In the genomic region with DNA sequence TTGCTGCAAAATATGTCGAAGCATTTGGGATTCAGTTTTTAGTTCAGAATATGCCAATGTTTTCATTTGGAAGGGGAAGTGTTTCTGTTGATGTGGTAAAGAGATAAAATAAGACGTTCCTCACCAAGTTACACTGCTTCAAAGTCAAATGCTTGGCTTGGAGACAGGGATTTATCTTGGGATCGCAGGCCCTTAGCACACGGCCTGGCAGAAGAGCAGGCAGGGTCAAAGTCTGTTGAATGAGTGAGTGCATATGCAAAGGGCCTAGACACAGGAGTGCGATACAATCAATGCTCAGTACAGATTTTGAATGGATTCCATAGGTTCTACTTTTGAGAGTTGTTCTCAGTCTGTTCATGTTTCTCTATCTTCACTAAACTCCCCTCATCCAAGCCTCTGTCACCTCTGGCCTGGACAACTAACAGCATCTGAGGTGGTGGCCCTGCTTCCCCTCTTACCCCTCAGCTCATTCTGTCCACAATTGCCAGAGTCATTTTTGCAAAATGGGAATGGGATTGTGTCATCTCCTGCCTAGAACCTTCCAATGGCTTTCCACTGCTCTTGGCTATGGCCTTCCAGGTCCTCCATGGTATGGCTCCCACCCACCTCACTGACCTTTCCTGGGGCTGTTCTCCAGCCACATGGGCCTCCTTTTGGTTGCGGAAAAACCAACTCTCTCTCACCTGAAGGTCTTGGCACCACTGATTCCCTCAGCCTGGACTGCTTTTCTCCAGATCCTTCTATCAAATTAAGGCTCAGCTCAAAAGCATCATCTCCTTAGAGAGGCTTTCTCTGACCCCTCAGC, we compare ENCODE assay signal across 9 cellular contexts. TPM values are rescaled to one million over a fixed set of nuclear protein-coding genes. Genes with fewer than 3 reads are reported as not detected.
DNase-seq lines count a peak whose midpoint lies in the region; ATAC-seq, FAIRE-seq and TF ChIP-seq lines count a peak whose summit lies in the region.
"Had no signal": no experiment of that assay in that cellular context is flagged by ENCODE, and none has a peak within 500 bp of the region (broad histone marks: within the 10 kb centered on the region; RNA-seq: fewer than 3 reads in every experiment).

No MANE protein-coding gene starts in this region.

- no peak overlapping the region for H3K9ac ChIP-seq in keratinocyte (ENCODE audit: control insufficient read depth, extremely low read depth, insufficient read depth, low read length)

- no peak for DNase-seq in activated CD4-positive, alpha-beta T cell treated with anti-CD3 and anti-CD28 coated beads for 36 hours
- no peak for DNase-seq in activated CD4-positive, alpha-beta T cell treated with anti-CD3 and anti-CD28 coated beads for 4 hours
- DNase-seq in activated CD8-positive, alpha-beta T cell treated with anti-CD3 and anti-CD28 coated beads for 36 hours = no peak
- DNase-seq in keratinocyte (ENCODE audit: low read depth, low spot score) = no peak
- no peak for DNase-seq in stomach
- DNase-seq in HT-29 (ENCODE audit: low spot score) = no peak
- no peak for DNase-seq in SHP77 (lab: John Stamatoyannopoulos, UW)
- DNase-seq in GM19238 (ENCODE audit: insufficient read length, low spot score) = no peak
- DNase-seq: NCI-H1694 treated with DMSO at 0.1 percent for 48 hours had no signal

- peaks cover 39% of the 10 kb centered on the region for H3K4me1 ChIP-seq in keratinocyte (ENCODE audit: control insufficient read depth, extremely low read depth, insufficient read depth, low read length)
- peaks cover 78 to 92% (median 89%) of the 10 kb centered on the region in 4 donors for H3K4me1 ChIP-seq in stomach

- FAIRE-seq in keratinocyte (lab: Jason Lieb, UNC) = no peak

- H2AFZ ChIP-seq in keratinocyte (ENCODE audit: control insufficient read depth, low read length) = no peak overlapping the region

- H3K9me3 ChIP-seq in keratinocyte (ENCODE audit: control insufficient read depth, low read depth, low read length) (no peaks in the 10 kb centered on the region), stomach (no peaks in the 10 kb centered on the region)

- TF ChIP-seq POLR2A in stomach (IDR thresholded peaks at IDR 0.05) = no peak

- H4K20me1 ChIP-seq in keratinocyte (ENCODE audit: control insufficient read depth, extremely low read depth, insufficient read depth, low read length) = peaks cover 31% of the 10 kb centered on the region

- H3K79me2 ChIP-seq in keratinocyte (ENCODE audit: control insufficient read depth, insufficient read depth, low read length) = peaks cover 70% of the 10 kb centered on the region

- H3K36me3 Mint-ChIP-seq in activated CD4-positive, alpha-beta T cell treated with anti-CD3 and anti-CD28 coated beads for 36 hours (ENCODE audit: low read depth) = peaks cover 37% of the 10 kb centered on the region
- peaks cover 45% of the 10 kb centered on the region for H3K36me3 Mint-ChIP-seq in activated CD8-positive, alpha-beta T cell treated with anti-CD3 and anti-CD28 coated beads for 36 hours (ENCODE audit: low read depth)

- H3K9me3 Mint-ChIP-seq in activated CD4-positive, alpha-beta T cell treated with anti-CD3 and anti-CD28 coated beads for 36 hours (ENCODE audit: low read depth) = no peaks in the 10 kb centered on the region
- H3K9me3 Mint-ChIP-seq in activated CD8-positive, alpha-beta T cell treated with anti-CD3 and anti-CD28 coated beads for 36 hours = no peaks in the 10 kb centered on the region

- POLR2A ChIA-PET in activated CD4-positive, alpha-beta T cell treated with anti-CD3 and anti-CD28 coated beads for 36 hours (lab: Charles Lee) = interaction anchor here (0.7 kb wide), 1 partner anchor 166 kb away, joined by 3 read pairs; no protein-coding TSS in a partner anchor
- POLR2A ChIA-PET in activated CD8-positive, alpha-beta T cell treated with anti-CD3 and anti-CD28 coated beads for 36 hours (lab: Charles Lee) = interaction anchor here (1.0 kb wide), 1 partner anchor 8 kb away, joined by 4 read pairs; no protein-coding TSS in a partner anchor

- peak overlapping the region; percentile 75 for H3K27ac Mint-ChIP-seq in activated CD4-positive, alpha-beta T cell treated with anti-CD3 and anti-CD28 coated beads for 36 hours
- H3K27ac Mint-ChIP-seq in activated CD8-positive, alpha-beta T cell treated with anti-CD3 and anti-CD28 coated beads for 36 hours = peak overlapping the region; percentile 37

- no peak for TF ChIP-seq CTCF in activated CD8-positive, alpha-beta T cell treated with anti-CD3 and anti-CD28 coated beads for 36 hours (IDR thresholded peaks at IDR 0.05)
- TF ChIP-seq CTCF in keratinocyte (optimal IDR thresholded peaks at IDR 0.05 in 1 of 3, IDR thresholded peaks at IDR 0.05 in 1 of 3, conservative IDR thresholded peaks at IDR 0.05 in 1 of 3; ENCODE audit: extremely low read depth in 1 of 3, insufficient read depth in 2 of 3, low read length in 3 of 3) = no peak
- TF ChIP-seq CTCF in stomach (IDR thresholded peaks at IDR 0.05) = no peak

- TF ChIP-seq EP300 in stomach (IDR thresholded peaks at IDR 0.05) = no peak

- peak overlapping the region; percentile 92 for H3K4me2 ChIP-seq in keratinocyte (ENCODE audit: control insufficient read depth, extremely low read depth, insufficient read depth, low read depth, low read length)

- intact Hi-C loops in activated CD4-positive, alpha-beta T cell treated with anti-CD3 and anti-CD28 coated beads for 36 hours (cut with DNase I, micrococcal nuclease) = no loop called here
- intact Hi-C loops in activated CD8-positive, alpha-beta T cell treated with anti-CD3 and anti-CD28 coated beads for 36 hours (cut with micrococcal nuclease) = no loop called here
- intact Hi-C loops in stomach (cut with DNase I; ENCODE audit: low total_unique reads) = no loop called here

- H3K27me3 ChIP-seq in keratinocyte (ENCODE audit: control insufficient read depth, extremely low read depth, insufficient read depth, low read length) = no peaks in the 10 kb centered on the region
- H3K27me3 ChIP-seq in stomach = no peaks in the 10 kb centered on the region

- dilution Hi-C loops in keratinocyte (cut with MboI; ENCODE audit: extremely low pct_ligation_motif_present, low sequenced_read_pairs) = no loop called here

- H3K27ac ChIP-seq in keratinocyte (ENCODE audit: control insufficient read depth, insufficient read depth, low read length) = no peak overlapping the region
- H3K27ac ChIP-seq in stomach = peak overlapping the region in 3 of 5 donors; percentile 67 to 75 (median 74)

- CTCF ChIA-PET in activated CD4-positive, alpha-beta T cell treated with anti-CD3 and anti-CD28 coated beads for 36 hours (lab: Charles Lee) = interaction anchor here (2.6 kb wide), 1 partner anchor 11 kb away, joined by 9 read pairs; no protein-coding TSS in a partner anchor
- CTCF ChIA-PET in activated CD8-positive, alpha-beta T cell treated with anti-CD3 and anti-CD28 coated beads for 36 hours (lab: Charles Lee) = interaction anchor here (1.7 to 6.8 kb wide), 2 partner anchors 11 to 20 kb away, joined by 3 to 40 read pairs; no protein-coding TSS in a partner anchor

- 41 to 49% (median 46%) methylated on average over 6 of the region's 6 CpGs for WGBS in stomach, 5 donors

- ATAC-seq in activated CD4-positive, alpha-beta T cell treated with anti-CD3 and anti-CD28 coated beads for 36 hours = no peak
- no peak for ATAC-seq in activated CD8-positive, alpha-beta T cell treated with anti-CD3 and anti-CD28 coated beads for 36 hours

- peak overlapping the region; percentile 95 for H3K4me3 Mint-ChIP-seq in activated CD4-positive, alpha-beta T cell treated with anti-CD3 and anti-CD28 coated beads for 36 hours
- H3K4me3 Mint-ChIP-seq in activated CD8-positive, alpha-beta T cell treated with anti-CD3 and anti-CD28 coated beads for 36 hours = peak overlapping the region; percentile 97

- H3K36me3 ChIP-seq in keratinocyte (ENCODE audit: control insufficient read depth in 2 of 2, extremely low read depth in 1 of 2, insufficient read depth in 2 of 2, low read length in 2 of 2) (peaks cover 8 to 27% of the 10 kb centered on the region in 2 experiments), stomach (peaks cover 0 to under 1% (median 0%) of the 10 kb centered on the region in 4 donors)

- H3K4me3 ChIP-seq in keratinocyte (ENCODE audit: control insufficient read depth in 2 of 3, extremely low read depth in 1 of 3, insufficient read depth in 2 of 3, low read depth in 1 of 3, low read length in 3 of 3) = peak overlapping the region in 1 of 3 experiments; percentile 80
- peak overlapping the region; percentile 32 to 95 (median 88) for H3K4me3 ChIP-seq in stomach

- H3K27me3 Mint-ChIP-seq in activated CD4-positive, alpha-beta T cell treated with anti-CD3 and anti-CD28 coated beads for 36 hours = no peaks in the 10 kb centered on the region
- H3K27me3 Mint-ChIP-seq in activated CD8-positive, alpha-beta T cell treated with anti-CD3 and anti-CD28 coated beads for 36 hours = no peaks in the 10 kb centered on the region

- H3K9me1 ChIP-seq in keratinocyte (ENCODE audit: control insufficient read depth, extremely low read depth, insufficient read depth, low read length) = peaks cover 5% of the 10 kb centered on the region

- peaks cover 75% of the 10 kb centered on the region for H3K4me1 Mint-ChIP-seq in activated CD4-positive, alpha-beta T cell treated with anti-CD3 and anti-CD28 coated beads for 36 hours
- peaks cover 70% of the 10 kb centered on the region for H3K4me1 Mint-ChIP-seq in activated CD8-positive, alpha-beta T cell treated with anti-CD3 and anti-CD28 coated beads for 36 hours (ENCODE audit: low read depth)

RNA-seq across cellular contexts. Expression of a gene that starts 3.2 kb away (rescaled TPM):
- total RNA-seq in activated CD4-positive, alpha-beta T cell treated with anti-CD3 and anti-CD28 coated beads for 36 hours = 10 to 100 TPM; 33.8 to 34.9 TPM
- 10 to 100 TPM; 24.8 to 25.3 TPM for total RNA-seq in activated CD8-positive, alpha-beta T cell treated with anti-CD3 and anti-CD28 coated beads for 36 hours
- polyA plus RNA-seq in keratinocyte = 25.9 to 51.8 TPM (median 32.5 TPM) in 3 replicates
- polyA plus RNA-seq in keratinocyte (2011; ENCODE audit: low read depth) = 6.2 TPM
- 57.6 and 76.6 TPM in 2 replicates for polyA plus RNA-seq in keratinocyte (2011; cell fraction: cytosol; rRNA removed)
- polyA plus RNA-seq in keratinocyte (2011; cell fraction: nucleus; rRNA removed) = 33.9 and 44.4 TPM in 2 replicates
- polyA plus RNA-seq in keratinocyte (2012; ENCODE audit: low replicate concordance) = 27.1 and 40.9 TPM in 2 replicates
- polyA minus RNA-seq in keratinocyte = 37.2 to 80.4 TPM (median 58.4 TPM) in 3 replicates
- 73.3 TPM for polyA minus RNA-seq in keratinocyte (2011; cell fraction: cytosol; rRNA and poly(A)+ RNA removed)
- polyA minus RNA-seq in keratinocyte (2011; cell fraction: nucleus; rRNA and poly(A)+ RNA removed) = 12.8 and 14.9 TPM in 2 replicates
- 10 to 100 TPM; 16.5 to 97.9 (median 20.4) TPM for total RNA-seq in stomach
- 10 to 100 TPM; 23.7 to 42.8 (median 37.4) TPM for polyA plus RNA-seq in stomach
- 47.7 and 54.8 TPM in 2 replicates for total RNA-seq in HT-29 (2014; rRNA removed; shearing (Covaris generic))

RNA-seq across cellular contexts. Expression of a gene that starts 5.3 kb away (rescaled TPM):
- 10 to 100 TPM; 23.5 to 25.4 TPM for total RNA-seq in activated CD4-positive, alpha-beta T cell treated with anti-CD3 and anti-CD28 coated beads for 36 hours
- 10 to 100 TPM; 20.4 to 21.7 TPM for total RNA-seq in activated CD8-positive, alpha-beta T cell treated with anti-CD3 and anti-CD28 coated beads for 36 hours
- polyA plus RNA-seq in keratinocyte (8.5 to 14.6 TPM (median 9.5 TPM) in 3 replicates), stomach (1 to 10 TPM; 5.8 to 8.6 (median 6.7) TPM)
- polyA plus RNA-seq in keratinocyte (2011; ENCODE audit: low read depth) = 21.1 TPM
- 12.1 and 13.6 TPM in 2 replicates for polyA plus RNA-seq in keratinocyte (2011; cell fraction: cytosol; rRNA removed)
- polyA plus RNA-seq in keratinocyte (2011; cell fraction: nucleus; rRNA removed) = 24.2 and 28.2 TPM in 2 replicates
- polyA plus RNA-seq in keratinocyte (2012; ENCODE audit: low replicate concordance) = 12.7 and 15.2 TPM in 2 replicates
- 25.7 to 41.6 TPM (median 40.4 TPM) in 3 replicates for polyA minus RNA-seq in keratinocyte
- 27.4 TPM for polyA minus RNA-seq in keratinocyte (2011; cell fraction: cytosol; rRNA and poly(A)+ RNA removed)
- polyA minus RNA-seq in keratinocyte (2011; cell fraction: nucleus; rRNA and poly(A)+ RNA removed) = 20.9 and 35.0 TPM in 2 replicates
- 100 to 1,000 TPM in 2 of 5 donors, 10 to 100 TPM in 3; 20.2 to 176 (median 66.5) TPM for total RNA-seq in stomach
- 12.7 and 13.5 TPM in 2 replicates for total RNA-seq in HT-29 (2014; rRNA removed; shearing (Covaris generic))
